ENCODE assay signal across 21 cellular contexts in genomic region chr4:120770897-120771296, GRCh38.
DNase-seq lines count a peak whose midpoint lies in the region; ATAC-seq, FAIRE-seq and TF ChIP-seq lines count a peak whose summit lies in the region.
"Had no signal": no experiment of that assay in that cellular context is flagged by ENCODE, and none has a peak within 500 bp of the region (broad histone marks: within the 10 kb centered on the region; RNA-seq: fewer than 3 reads in every experiment).

No MANE protein-coding gene starts in this region.

- WGBS in pancreas, 2 donors, result 96% methylated on average over 1 of the region's 1 CpG

- H3K27me3 ChIP-seq in pancreas, result no peaks in the 10 kb centered on the region
- H3K27me3 ChIP-seq: BLaER1 had no signal

- H3K4me1 ChIP-seq in pancreas, result no peaks in the 10 kb centered on the region

- no peak overlapping the region for H3K27ac ChIP-seq in pancreas
- H3K27ac ChIP-seq: BLaER1, C4-2B had no signal

- in situ Hi-C loops in GM13977 (cut with MboI; ENCODE audit: low pct_unique_long_range_greater_than_20kb, low sequenced_read_pairs, unreplicated experiment), result no loop called here

- no peak for ATAC-seq in pancreas
- ATAC-seq in HG03159 (IDR thresholded peaks at IDR 0.05; ENCODE audit: unreplicated experiment), result no peak
- ATAC-seq: CD8-positive, alpha-beta T cell; GM23338 had no signal

- no peak for DNase-seq in pancreas
- no peak for DNase-seq in stimulated activated CD4-positive, alpha-beta T cell treated with anti-CD3 and anti-CD28 coated beads, Interleukin-4, amount 100 ng/mL, for 24 hours
- DNase-seq in GM13977 (ENCODE audit: low spot score), result no peak
- no peak for DNase-seq in NCI-H510A treated with DMSO at 0.1 percent for 48 hours (lab: John Stamatoyannopoulos, UW)
- DNase-seq: CD4-positive, CD25-positive, alpha-beta regulatory T cell; CD8-positive, alpha-beta T cell; DMS 273 treated with DMSO at 0.1 percent for 48 hours; DMS79; EL; H9; HFFc6 had no signal

- no peaks in the 10 kb centered on the region for H3K9me3 ChIP-seq in pancreas
- H3K9me3 ChIP-seq: BLaER1 had no signal

- TF ChIP-seq CTCF in pancreas (IDR thresholded peaks at IDR 0.05) (no peak), GM13977 (IDR thresholded peaks at IDR 0.05; ENCODE audit: extremely low read depth, insufficient read depth, missing control alignments) (no peak)

- H3K36me3 ChIP-seq in pancreas, result no peaks in the 10 kb centered on the region
- H3K36me3 ChIP-seq: BLaER1 had no signal

- intact Hi-C loops in pancreas (cut with DNase I), result no loop called here

- peak; percentile 87 for FAIRE-seq in G401.6 (lab: Jason Lieb, UNC)
- peak; percentile 62 for FAIRE-seq in TTC549 (lab: Jason Lieb, UNC)
- peak; percentile 86 for FAIRE-seq in islet of Langerhans (lab: Jason Lieb, UNC)
- peak; percentile 92 for FAIRE-seq in pancreas (lab: Jason Lieb, UNC)
- FAIRE-seq: D721Med, GM12892, GM18507 had no signal

- no peak overlapping the region for H3K4me3 ChIP-seq in pancreas
- H3K4me3 ChIP-seq: BLaER1, GM23338 had no signal
